15 cellular contexts compared by ENCODE assay signal in genomic region chr4:55458164-55458563, GRCh38.
DNase-seq lines count a peak whose midpoint lies in the region; ATAC-seq, FAIRE-seq and TF ChIP-seq lines count a peak whose summit lies in the region.
"Had no signal": no experiment of that assay in that cellular context is flagged by ENCODE, and none has a peak within 500 bp of the region (broad histone marks: within the 10 kb centered on the region; RNA-seq: fewer than 3 reads in every experiment).

No MANE protein-coding gene starts in this region.

- intact Hi-C loops in CD8-positive, alpha-beta T cell (cut with DNase I, micrococcal nuclease): no loop called here

- no peak overlapping the region for H2AFZ ChIP-seq in keratinocyte (ENCODE audit: control insufficient read depth, low read length)

- H3K9me1 ChIP-seq in keratinocyte (ENCODE audit: control insufficient read depth, extremely low read depth, insufficient read depth, low read length): no peaks in the 10 kb centered on the region

- no peak overlapping the region for H3K4me3 ChIP-seq in AG10803 (ENCODE audit: low read length)
- H3K4me3 ChIP-seq in MG63: no peak overlapping the region
- no peak overlapping the region for H3K4me3 ChIP-seq in astrocyte of the spinal cord (ENCODE audit: low read depth, low read length)
- H3K4me3 ChIP-seq in keratinocyte (ENCODE audit: control insufficient read depth in 2 of 3, extremely low read depth in 1 of 3, insufficient read depth in 2 of 3, low read depth in 1 of 3, low read length in 3 of 3): no peak overlapping the region
- no peak overlapping the region for H3K4me3 ChIP-seq in CD8-positive, alpha-beta T cell (ENCODE audit: low read depth, low read length)
- H3K4me3 ChIP-seq: upper lobe of right lung had no signal

- TF ChIP-seq CTCF in AG10803 (conservative IDR thresholded peaks at IDR 0.05; ENCODE audit: low read length) (no peak), astrocyte of the spinal cord (IDR thresholded peaks at IDR 0.05; ENCODE audit: low read depth, low read length) (no peak), keratinocyte (optimal IDR thresholded peaks at IDR 0.05 in 1 of 3, IDR thresholded peaks at IDR 0.05 in 1 of 3, conservative IDR thresholded peaks at IDR 0.05 in 1 of 3; ENCODE audit: extremely low read depth in 1 of 3, insufficient read depth in 2 of 3, low read length in 3 of 3) (no peak)
- no peak for TF ChIP-seq CTCF in CD8-positive, alpha-beta T cell (IDR thresholded peaks at IDR 0.05)

- DNase-seq in AG10803 (ENCODE audit: low read depth): peak; percentile 33
- peak; percentile 59 for DNase-seq in MG63
- DNase-seq in astrocyte of the spinal cord (ENCODE audit: low read depth, low spot score): peak; percentile 40
- no peak for DNase-seq in keratinocyte (ENCODE audit: low read depth, low spot score)
- no peak for DNase-seq in CD8-positive, alpha-beta T cell
- DNase-seq in ureter (ENCODE audit: low spot score): no peak
- DNase-seq: activated CD4-positive, alpha-beta memory T cell treated with anti-CD3 and anti-CD28 coated beads, Interleukin-2, amount 10 ng/mL, durations not matched to agents 7 days and 5 days; Calu3; NCI-H2029 treated with DMSO at 0.1 percent for 48 hours; NCI-H526; nephron progenitor cell; upper lobe of right lung had no signal

- no peaks in the 10 kb centered on the region for H3K9me3 Mint-ChIP-seq in CD8-positive, alpha-beta T cell
- H3K9me3 Mint-ChIP-seq: activated CD4-positive, alpha-beta memory T cell treated with anti-CD3 and anti-CD28 coated beads, Interleukin-2, amount 10 ng/mL, durations not matched to agents 7 days and 5 days; nephron progenitor cell; stimulated activated naive CD8-positive, alpha-beta T cell treated with anti-CD3 and anti-CD28 coated beads, Interleukin-15, Interleukin-2, amounts not matched to agents 100 ng/mL and 50 ng/mL, for 24 hours had no signal

- H3K4me1 Mint-ChIP-seq in CD8-positive, alpha-beta T cell (ENCODE audit: low read depth): no peaks in the 10 kb centered on the region
- H3K4me1 Mint-ChIP-seq: activated CD4-positive, alpha-beta memory T cell treated with anti-CD3 and anti-CD28 coated beads, Interleukin-2, amount 10 ng/mL, durations not matched to agents 7 days and 5 days; nephron progenitor cell had no signal

- H3K9me3 ChIP-seq in MG63 (no peaks in the 10 kb centered on the region), keratinocyte (ENCODE audit: control insufficient read depth, low read depth, low read length) (no peaks in the 10 kb centered on the region)
- no peaks in the 10 kb centered on the region for H3K9me3 ChIP-seq in CD8-positive, alpha-beta T cell (ENCODE audit: low read length)
- H3K9me3 ChIP-seq: upper lobe of right lung had no signal

- in situ Hi-C loops in astrocyte of the spinal cord (cut with HindIII; ENCODE audit: low sequenced_read_pairs): no loop called here

- no peak for ATAC-seq in CD8-positive, alpha-beta T cell
- ATAC-seq in HG02798 (IDR thresholded peaks at IDR 0.05; ENCODE audit: poor library complexity, unreplicated experiment) (no peak), HG03378 (IDR thresholded peaks at IDR 0.05; ENCODE audit: unreplicated experiment) (no peak)
- ATAC-seq: upper lobe of right lung had no signal

- H4K20me1 ChIP-seq in keratinocyte (ENCODE audit: control insufficient read depth, extremely low read depth, insufficient read depth, low read length): no peaks in the 10 kb centered on the region

- CTCF ChIA-PET in CD8-positive, alpha-beta T cell (lab: Charles Lee): no interaction called here

- no peak overlapping the region for H3K4me3 Mint-ChIP-seq in CD8-positive, alpha-beta T cell
- H3K4me3 Mint-ChIP-seq: activated CD4-positive, alpha-beta memory T cell treated with anti-CD3 and anti-CD28 coated beads, Interleukin-2, amount 10 ng/mL, durations not matched to agents 7 days and 5 days; nephron progenitor cell; stimulated activated naive CD8-positive, alpha-beta T cell treated with anti-CD3 and anti-CD28 coated beads, Interleukin-15, Interleukin-2, amounts not matched to agents 100 ng/mL and 50 ng/mL, for 24 hours had no signal

- H3K27ac Mint-ChIP-seq in CD8-positive, alpha-beta T cell: no peak overlapping the region
- H3K27ac Mint-ChIP-seq: activated CD4-positive, alpha-beta memory T cell treated with anti-CD3 and anti-CD28 coated beads, Interleukin-2, amount 10 ng/mL, durations not matched to agents 7 days and 5 days; nephron progenitor cell; stimulated activated naive CD8-positive, alpha-beta T cell treated with anti-CD3 and anti-CD28 coated beads, Interleukin-15, Interleukin-2, amounts not matched to agents 100 ng/mL and 50 ng/mL, for 24 hours had no signal

- H3K79me2 ChIP-seq in keratinocyte (ENCODE audit: control insufficient read depth, insufficient read depth, low read length): no peaks in the 10 kb centered on the region

- peak overlapping the region; percentile 66 for H3K4me2 ChIP-seq in keratinocyte (ENCODE audit: control insufficient read depth, extremely low read depth, insufficient read depth, low read depth, low read length)

- H3K27me3 ChIP-seq in MG63 (no peaks in the 10 kb centered on the region), keratinocyte (ENCODE audit: control insufficient read depth, extremely low read depth, insufficient read depth, low read length) (no peaks in the 10 kb centered on the region)
- H3K27me3 ChIP-seq in CD8-positive, alpha-beta T cell (ENCODE audit: insufficient read depth, low read length): no peaks in the 10 kb centered on the region
- H3K27me3 ChIP-seq: upper lobe of right lung had no signal

- POLR2A ChIA-PET in CD8-positive, alpha-beta T cell (lab: Charles Lee): no interaction called here

- no peaks in the 10 kb centered on the region; the same call in 1 of the 2 replicates for H3K36me3 ChIP-seq in MG63
- H3K36me3 ChIP-seq in keratinocyte (ENCODE audit: control insufficient read depth in 2 of 2, extremely low read depth in 1 of 2, insufficient read depth in 2 of 2, low read length in 2 of 2): peaks cover 3 to 7% of the 10 kb centered on the region in 2 experiments
- H3K36me3 ChIP-seq in CD8-positive, alpha-beta T cell (ENCODE audit: insufficient read depth, low read length): peaks cover 6% of the 10 kb centered on the region

- peaks cover 45% of the 10 kb centered on the region for H3K36me3 Mint-ChIP-seq in CD8-positive, alpha-beta T cell

- H3K27me3 Mint-ChIP-seq in CD8-positive, alpha-beta T cell (ENCODE audit: low read depth): no peaks in the 10 kb centered on the region
- H3K27me3 Mint-ChIP-seq: activated CD4-positive, alpha-beta memory T cell treated with anti-CD3 and anti-CD28 coated beads, Interleukin-2, amount 10 ng/mL, durations not matched to agents 7 days and 5 days; stimulated activated naive CD8-positive, alpha-beta T cell treated with anti-CD3 and anti-CD28 coated beads, Interleukin-15, Interleukin-2, amounts not matched to agents 100 ng/mL and 50 ng/mL, for 24 hours had no signal

- H3K9ac ChIP-seq in keratinocyte (ENCODE audit: control insufficient read depth, extremely low read depth, insufficient read depth, low read length): no peak overlapping the region

- H3K27ac ChIP-seq in keratinocyte (ENCODE audit: control insufficient read depth, insufficient read depth, low read length): peak overlapping the region; percentile 37
- H3K27ac ChIP-seq in CD8-positive, alpha-beta T cell (ENCODE audit: low read depth, low read length): no peak overlapping the region
- H3K27ac ChIP-seq: upper lobe of right lung had no signal

- FAIRE-seq in keratinocyte (lab: Jason Lieb, UNC): peak; percentile 70

- dilution Hi-C loops in keratinocyte (cut with MboI; ENCODE audit: extremely low pct_ligation_motif_present, low sequenced_read_pairs): no loop called here

- H3K4me1 ChIP-seq in keratinocyte (ENCODE audit: control insufficient read depth, extremely low read depth, insufficient read depth, low read length): peaks cover 12% of the 10 kb centered on the region
- H3K4me1 ChIP-seq in CD8-positive, alpha-beta T cell (ENCODE audit: insufficient read depth, low read length): no peaks in the 10 kb centered on the region
- H3K4me1 ChIP-seq: upper lobe of right lung had no signal

Comparison
In these comparisons a context has a peak if more than half of its experiments do, and no peak if none do; other contexts are left out.
1. DNase-seq: peak in AG10803 (single experiment), MG63 (single experiment) and astrocyte of the spinal cord (single experiment); none in keratinocyte (single experiment), CD8-positive, alpha-beta T cell (0 of 7) and ureter (single experiment).